ENCODE assay signal across 8 cellular contexts in genomic region chr3:69085543-69086132, GRCh38. TPM values are rescaled to one million over a fixed set of nuclear protein-coding genes. Genes with fewer than 3 reads are reported as not detected.
DNase-seq lines count a peak whose midpoint lies in the region; ATAC-seq, FAIRE-seq and TF ChIP-seq lines count a peak whose summit lies in the region.

No MANE protein-coding gene starts in this region.

- ATAC-seq in activated CD8-positive, alpha-beta T cell treated with anti-CD3 and anti-CD28 coated beads for 36 hours = no peak
- ATAC-seq in gastroesophageal sphincter (no peak), HG02938 (IDR thresholded peaks at IDR 0.05; ENCODE audit: unreplicated experiment) (no peak), HG02884 (IDR thresholded peaks at IDR 0.05; ENCODE audit: unreplicated experiment) (no peak)

- no peaks in the 10 kb centered on the region for H3K9me3 Mint-ChIP-seq in activated CD8-positive, alpha-beta T cell treated with anti-CD3 and anti-CD28 coated beads for 36 hours

- no peak for TF ChIP-seq EP300 in gastroesophageal sphincter (IDR thresholded peaks at IDR 0.05)

- H3K4me3 Mint-ChIP-seq in activated CD8-positive, alpha-beta T cell treated with anti-CD3 and anti-CD28 coated beads for 36 hours = peak overlapping the region; percentile 99

- no peak for TF ChIP-seq CTCF in activated CD8-positive, alpha-beta T cell treated with anti-CD3 and anti-CD28 coated beads for 36 hours (IDR thresholded peaks at IDR 0.05)
- TF ChIP-seq CTCF in gastroesophageal sphincter (IDR thresholded peaks at IDR 0.05) (no peak), neutrophil (IDR thresholded peaks at IDR 0.05) (no peak)

- TF ChIP-seq POLR2A in gastroesophageal sphincter (IDR thresholded peaks at IDR 0.05) = no peak

- in situ Hi-C loops in ACHN (cut with HindIII; ENCODE audit: low pct_ligation_motif_present, low pct_unique_long_range_greater_than_20kb, low sequenced_read_pairs) = no loop called here

- peaks cover 66% of the 10 kb centered on the region for H3K4me1 Mint-ChIP-seq in activated CD8-positive, alpha-beta T cell treated with anti-CD3 and anti-CD28 coated beads for 36 hours (ENCODE audit: low read depth)

- WGBS in gastroesophageal sphincter (ENCODE audit: low coverage in 1 of 2), 2 donors = 0 to 7% methylated on average over 3 to 6 of the region's 10 CpGs

- H3K27me3 ChIP-seq in gastroesophageal sphincter (no peaks in the 10 kb centered on the region), neutrophil (no peaks in the 10 kb centered on the region)

- DNase-seq in ACHN (peak; percentile 25), GM18507 (ENCODE audit: extremely low spot score, insufficient read length, low read depth) (no peak), DMS114 treated with DMSO at 0.1 percent for 48 hours (lab: John Stamatoyannopoulos, UW; ENCODE audit: unreplicated experiment) (no peak)
- peak; percentile 38 for DNase-seq in activated CD8-positive, alpha-beta T cell treated with anti-CD3 and anti-CD28 coated beads for 36 hours

- H3K36me3 ChIP-seq in gastroesophageal sphincter (no peaks in the 10 kb centered on the region), neutrophil (no peaks in the 10 kb centered on the region)

- H3K4me1 ChIP-seq in gastroesophageal sphincter (peaks cover 26 to 86% (median 51%) of the 10 kb centered on the region in 3 donors), neutrophil (ENCODE audit: control insufficient read depth in 1 of 2, insufficient read depth in 1 of 2, low read depth in 1 of 2, low read length in 1 of 2) (peaks cover 55 to 72% of the 10 kb centered on the region in 2 experiments)

- peaks cover 36% of the 10 kb centered on the region for H3K36me3 Mint-ChIP-seq in activated CD8-positive, alpha-beta T cell treated with anti-CD3 and anti-CD28 coated beads for 36 hours (ENCODE audit: low read depth)

- FAIRE-seq in GM18507 (lab: Jason Lieb, UNC) = peak; percentile 68

- intact Hi-C loops in activated CD8-positive, alpha-beta T cell treated with anti-CD3 and anti-CD28 coated beads for 36 hours (cut with micrococcal nuclease) = no loop called here

- H3K4me3 ChIP-seq in gastroesophageal sphincter (peak overlapping the region; percentile 86 to 93), neutrophil (ENCODE audit: low read depth in 1 of 2, low read length in 1 of 2) (peak overlapping the region; percentile 77 to 83)

- CTCF ChIA-PET in activated CD8-positive, alpha-beta T cell treated with anti-CD3 and anti-CD28 coated beads for 36 hours (lab: Charles Lee) = interaction anchor here (0.9 to 3.0 kb wide), 4 partner anchors 20 to 35 kb away, joined by 3 to 11 read pairs (median 4); partner anchors contain the start of gene TMF1

- H3K27ac Mint-ChIP-seq in activated CD8-positive, alpha-beta T cell treated with anti-CD3 and anti-CD28 coated beads for 36 hours = peak overlapping the region; percentile 98

- POLR2A ChIA-PET in activated CD8-positive, alpha-beta T cell treated with anti-CD3 and anti-CD28 coated beads for 36 hours (lab: Charles Lee) = interaction anchor here (0.8 to 4.0 kb wide), 7 partner anchors 10 to 35 kb away, joined by 3 to 29 read pairs (median 3); no protein-coding TSS in a partner anchor

- H3K27me3 Mint-ChIP-seq in activated CD8-positive, alpha-beta T cell treated with anti-CD3 and anti-CD28 coated beads for 36 hours = no peaks in the 10 kb centered on the region

- H3K27ac ChIP-seq in gastroesophageal sphincter (peak overlapping the region; percentile 80 to 95 (median 91)), neutrophil (peak overlapping the region; percentile 92)

- H3K9me3 ChIP-seq in gastroesophageal sphincter (no peaks in the 10 kb centered on the region), neutrophil (no peaks in the 10 kb centered on the region)

RNA-seq across cellular contexts. Expression of gene ARL6IP5, which starts 0.9 kb away (rescaled TPM):
- 10 to 100 TPM; 72.7 to 74.2 TPM for total RNA-seq in activated CD8-positive, alpha-beta T cell treated with anti-CD3 and anti-CD28 coated beads for 36 hours
- total RNA-seq in gastroesophageal sphincter = 100 to 1,000 TPM; 153 to 184 (median 170) TPM

RNA-seq across cellular contexts. Expression of gene UBA3, which starts 5.5 kb away (rescaled TPM):
- total RNA-seq in activated CD8-positive, alpha-beta T cell treated with anti-CD3 and anti-CD28 coated beads for 36 hours = 10 to 100 TPM; 72.7 to 75.6 TPM
- total RNA-seq in gastroesophageal sphincter = 10 to 100 TPM; 49.8 to 67.6 (median 54.7) TPM

RNA-seq across cellular contexts. Expression of gene TMF1, which starts 33.5 kb away (rescaled TPM):
- 10 to 100 TPM; 38.9 to 42.1 TPM for total RNA-seq in activated CD8-positive, alpha-beta T cell treated with anti-CD3 and anti-CD28 coated beads for 36 hours
- total RNA-seq in gastroesophageal sphincter = 10 to 100 TPM; 31.2 to 43.3 (median 36.3) TPM

RNA-seq across cellular contexts. Expression of gene LMOD3, which starts 36.8 kb away (rescaled TPM):
- not detected for total RNA-seq in activated CD8-positive, alpha-beta T cell treated with anti-CD3 and anti-CD28 coated beads for 36 hours
- total RNA-seq in gastroesophageal sphincter = 1 to 10 TPM in 3 of 4 donors, under 1 TPM in 1; 0.99 to 4.0 (median 2.6) TPM

Comparison
In these comparisons a context has a peak if more than half of its experiments do, and no peak if none do; other contexts are left out.
1. DNase-seq: peak in ACHN (single experiment) and activated CD8-positive, alpha-beta T cell treated with anti-CD3 and anti-CD28 coated beads for 36 hours (single experiment); none in GM18507 (single experiment) and DMS114 treated with DMSO at 0.1 percent for 48 hours (single experiment).